1 cellular context compared by ENCODE assay signal in the genomic region with DNA sequence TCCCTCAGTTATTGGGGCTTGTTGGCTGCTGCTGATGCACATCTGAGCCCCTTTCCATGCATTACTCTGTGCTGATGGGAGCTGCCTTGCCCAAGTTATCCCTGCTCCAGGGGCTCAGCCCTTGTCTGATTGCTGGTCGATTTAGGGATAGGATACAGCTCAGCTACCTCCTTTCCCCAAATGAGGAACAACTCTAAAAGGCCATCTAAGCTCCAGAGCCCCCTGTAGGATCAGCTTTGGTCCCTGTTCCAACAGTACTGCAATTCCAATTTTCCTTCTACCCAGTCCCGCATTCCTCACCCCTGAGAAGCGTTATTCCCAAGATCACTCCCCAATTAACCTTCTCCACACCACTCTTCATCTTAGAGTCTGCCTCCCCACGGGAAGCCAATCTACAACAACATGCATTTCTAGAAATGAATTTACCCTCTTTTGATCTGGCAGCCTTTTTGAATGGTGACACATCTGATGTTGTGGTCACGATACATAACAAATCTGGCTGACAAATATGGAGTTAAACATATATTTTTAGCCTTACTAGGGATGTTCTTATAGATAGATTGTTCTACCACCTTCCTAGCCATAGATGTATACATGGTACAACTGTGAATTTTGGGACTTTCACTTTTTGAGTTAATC.
TF ChIP-seq lines count a peak whose summit lies in the region.

No MANE protein-coding gene starts in this region.

TF ChIP-seq in GM23338, 12 proteins besides CTCF, POLR2A, EP300 and RAD21 (continued from another document):
- TF ChIP-seq, protein P1, sequence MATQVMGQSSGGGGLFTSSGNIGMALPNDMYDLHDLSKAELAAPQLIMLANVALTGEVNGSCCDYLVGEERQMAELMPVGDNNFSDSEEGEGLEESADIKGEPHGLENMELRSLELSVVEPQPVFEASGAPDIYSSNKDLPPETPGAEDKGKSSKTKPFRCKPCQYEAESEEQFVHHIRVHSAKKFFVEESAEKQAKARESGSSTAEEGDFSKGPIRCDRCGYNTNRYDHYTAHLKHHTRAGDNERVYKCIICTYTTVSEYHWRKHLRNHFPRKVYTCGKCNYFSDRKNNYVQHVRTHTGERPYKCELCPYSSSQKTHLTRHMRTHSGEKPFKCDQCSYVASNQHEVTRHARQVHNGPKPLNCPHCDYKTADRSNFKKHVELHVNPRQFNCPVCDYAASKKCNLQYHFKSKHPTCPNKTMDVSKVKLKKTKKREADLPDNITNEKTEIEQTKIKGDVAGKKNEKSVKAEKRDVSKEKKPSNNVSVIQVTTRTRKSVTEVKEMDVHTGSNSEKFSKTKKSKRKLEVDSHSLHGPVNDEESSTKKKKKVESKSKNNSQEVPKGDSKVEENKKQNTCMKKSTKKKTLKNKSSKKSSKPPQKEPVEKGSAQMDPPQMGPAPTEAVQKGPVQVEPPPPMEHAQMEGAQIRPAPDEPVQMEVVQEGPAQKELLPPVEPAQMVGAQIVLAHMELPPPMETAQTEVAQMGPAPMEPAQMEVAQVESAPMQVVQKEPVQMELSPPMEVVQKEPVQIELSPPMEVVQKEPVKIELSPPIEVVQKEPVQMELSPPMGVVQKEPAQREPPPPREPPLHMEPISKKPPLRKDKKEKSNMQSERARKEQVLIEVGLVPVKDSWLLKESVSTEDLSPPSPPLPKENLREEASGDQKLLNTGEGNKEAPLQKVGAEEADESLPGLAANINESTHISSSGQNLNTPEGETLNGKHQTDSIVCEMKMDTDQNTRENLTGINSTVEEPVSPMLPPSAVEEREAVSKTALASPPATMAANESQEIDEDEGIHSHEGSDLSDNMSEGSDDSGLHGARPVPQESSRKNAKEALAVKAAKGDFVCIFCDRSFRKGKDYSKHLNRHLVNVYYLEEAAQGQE (IDR thresholded peaks at IDR 0.05; ENCODE audit: unreplicated experiment), result no peak
- TF ChIP-seq ZNF114 (CRISPR knock-in tag; IDR thresholded peaks at IDR 0.05) (no peak), NANOG (IDR thresholded peaks at IDR 0.05; ENCODE audit: borderline replicate concordance) (no peak)
- TF ChIP-seq, protein P2, sequence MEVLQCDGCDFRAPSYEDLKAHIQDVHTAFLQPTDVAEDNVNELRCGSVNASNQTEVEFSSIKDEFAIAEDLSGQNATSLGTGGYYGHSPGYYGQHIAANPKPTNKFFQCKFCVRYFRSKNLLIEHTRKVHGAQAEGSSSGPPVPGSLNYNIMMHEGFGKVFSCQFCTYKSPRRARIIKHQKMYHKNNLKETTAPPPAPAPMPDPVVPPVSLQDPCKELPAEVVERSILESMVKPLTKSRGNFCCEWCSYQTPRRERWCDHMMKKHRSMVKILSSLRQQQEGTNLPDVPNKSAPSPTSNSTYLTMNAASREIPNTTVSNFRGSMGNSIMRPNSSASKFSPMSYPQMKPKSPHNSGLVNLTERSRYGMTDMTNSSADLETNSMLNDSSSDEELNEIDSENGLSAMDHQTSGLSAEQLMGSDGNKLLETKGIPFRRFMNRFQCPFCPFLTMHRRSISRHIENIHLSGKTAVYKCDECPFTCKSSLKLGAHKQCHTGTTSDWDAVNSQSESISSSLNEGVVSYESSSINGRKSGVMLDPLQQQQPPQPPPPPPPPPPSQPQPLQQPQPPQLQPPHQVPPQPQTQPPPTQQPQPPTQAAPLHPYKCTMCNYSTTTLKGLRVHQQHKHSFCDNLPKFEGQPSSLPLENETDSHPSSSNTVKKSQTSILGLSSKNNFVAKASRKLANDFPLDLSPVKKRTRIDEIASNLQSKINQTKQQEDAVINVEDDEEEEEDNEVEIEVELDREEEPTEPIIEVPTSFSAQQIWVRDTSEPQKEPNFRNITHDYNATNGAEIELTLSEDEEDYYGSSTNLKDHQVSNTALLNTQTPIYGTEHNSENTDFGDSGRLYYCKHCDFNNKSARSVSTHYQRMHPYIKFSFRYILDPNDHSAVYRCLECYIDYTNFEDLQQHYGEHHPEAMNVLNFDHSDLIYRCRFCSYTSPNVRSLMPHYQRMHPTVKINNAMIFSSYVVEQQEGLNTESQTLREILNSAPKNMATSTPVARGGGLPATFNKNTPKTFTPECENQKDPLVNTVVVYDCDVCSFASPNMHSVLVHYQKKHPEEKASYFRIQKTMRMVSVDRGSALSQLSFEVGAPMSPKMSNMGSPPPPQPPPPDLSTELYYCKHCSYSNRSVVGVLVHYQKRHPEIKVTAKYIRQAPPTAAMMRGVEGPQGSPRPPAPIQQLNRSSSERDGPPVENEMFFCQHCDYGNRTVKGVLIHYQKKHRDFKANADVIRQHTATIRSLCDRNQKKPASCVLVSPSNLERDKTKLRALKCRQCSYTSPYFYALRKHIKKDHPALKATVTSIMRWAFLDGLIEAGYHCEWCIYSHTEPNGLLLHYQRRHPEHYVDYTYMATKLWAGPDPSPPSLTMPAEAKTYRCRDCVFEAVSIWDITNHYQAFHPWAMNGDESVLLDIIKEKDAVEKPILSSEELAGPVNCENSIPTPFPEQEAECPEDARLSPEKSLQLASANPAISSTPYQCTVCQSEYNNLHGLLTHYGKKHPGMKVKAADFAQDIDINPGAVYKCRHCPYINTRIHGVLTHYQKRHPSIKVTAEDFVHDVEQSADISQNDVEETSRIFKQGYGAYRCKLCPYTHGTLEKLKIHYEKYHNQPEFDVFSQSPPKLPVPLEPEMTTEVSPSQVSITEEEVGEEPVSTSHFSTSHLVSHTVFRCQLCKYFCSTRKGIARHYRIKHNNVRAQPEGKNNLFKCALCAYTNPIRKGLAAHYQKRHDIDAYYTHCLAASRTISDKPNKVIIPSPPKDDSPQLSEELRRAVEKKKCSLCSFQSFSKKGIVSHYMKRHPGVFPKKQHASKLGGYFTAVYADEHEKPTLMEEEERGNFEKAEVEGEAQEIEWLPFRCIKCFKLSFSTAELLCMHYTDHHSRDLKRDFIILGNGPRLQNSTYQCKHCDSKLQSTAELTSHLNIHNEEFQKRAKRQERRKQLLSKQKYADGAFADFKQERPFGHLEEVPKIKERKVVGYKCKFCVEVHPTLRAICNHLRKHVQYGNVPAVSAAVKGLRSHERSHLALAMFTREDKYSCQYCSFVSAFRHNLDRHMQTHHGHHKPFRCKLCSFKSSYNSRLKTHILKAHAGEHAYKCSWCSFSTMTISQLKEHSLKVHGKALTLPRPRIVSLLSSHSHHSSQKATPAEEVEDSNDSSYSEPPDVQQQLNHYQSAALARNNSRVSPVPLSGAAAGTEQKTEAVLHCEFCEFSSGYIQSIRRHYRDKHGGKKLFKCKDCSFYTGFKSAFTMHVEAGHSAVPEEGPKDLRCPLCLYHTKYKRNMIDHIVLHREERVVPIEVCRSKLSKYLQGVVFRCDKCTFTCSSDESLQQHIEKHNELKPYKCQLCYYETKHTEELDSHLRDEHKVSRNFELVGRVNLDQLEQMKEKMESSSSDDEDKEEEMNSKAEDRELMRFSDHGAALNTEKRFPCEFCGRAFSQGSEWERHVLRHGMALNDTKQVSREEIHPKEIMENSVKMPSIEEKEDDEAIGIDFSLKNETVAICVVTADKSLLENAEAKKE (CRISPR knock-in tag; IDR thresholded peaks at IDR 0.05), result no peak
